In genomic region chr17:28385037-28385797, GRCh38 we compare ENCODE assay signal across 7 cellular contexts. TPM values are rescaled to one million over a fixed set of nuclear protein-coding genes. Genes with fewer than 3 reads are reported as not detected.
DNase-seq lines count a peak whose midpoint lies in the region; ATAC-seq and TF ChIP-seq lines count a peak whose summit lies in the region.

No MANE protein-coding gene starts in this region.

- peak; percentile 20 for DNase-seq in RKO (ENCODE audit: low spot score)
- peak in 1 of 3 donors; percentile 61 for DNase-seq in right cardiac atrium
- no peak for DNase-seq in GM19238 (ENCODE audit: insufficient read length, low spot score)
- DNase-seq in SW 1271 (lab: John Stamatoyannopoulos, UW): no peak
- no peak for DNase-seq in Ammon's horn (ENCODE audit: low spot score)

- H3K27ac ChIP-seq in HEK293 (ENCODE audit: extremely low read depth, low read depth, low read length) (no peak overlapping the region), right cardiac atrium (ENCODE audit: low read length) (no peak overlapping the region)

- H3K9me3 ChIP-seq in HEK293 (ENCODE audit: control insufficient read depth, insufficient read depth, low read depth, low read length): no peaks in the 10 kb centered on the region
- H3K9me3 ChIP-seq in right cardiac atrium (ENCODE audit: control insufficient read depth, low read length): no peaks in the 10 kb centered on the region

- no peaks in the 10 kb centered on the region for H3K9me3 Mint-ChIP-seq in stimulated activated memory B cell treated with anti-CD40 and anti-IgM and Interleukin-4, amounts not matched to agents 10 μg/mL and 1 μg/mL and 100 μg/mL, for 72 hours

- intact Hi-C loops in right cardiac atrium (cut with DNase I): no loop called here

- WGBS in right cardiac atrium: 48% methylated on average over 37 of the region's 37 CpGs

- H3K36me3 Mint-ChIP-seq in stimulated activated memory B cell treated with anti-CD40 and anti-IgM and Interleukin-4, amounts not matched to agents 10 μg/mL and 1 μg/mL and 100 μg/mL, for 72 hours: peaks cover 51% of the 10 kb centered on the region

- peaks cover 33 to 60% of the 10 kb centered on the region in 2 experiments for H3K36me3 ChIP-seq in HEK293 (ENCODE audit: control insufficient read depth in 2 of 2, insufficient read depth in 1 of 2, low read length in 2 of 2)

- peaks cover 38% of the 10 kb centered on the region for H3K4me1 Mint-ChIP-seq in stimulated activated memory B cell treated with anti-CD40 and anti-IgM and Interleukin-4, amounts not matched to agents 10 μg/mL and 1 μg/mL and 100 μg/mL, for 72 hours

- POLR2A ChIA-PET in HEK293 (lab: Yijun Ruan, JAX): no interaction called here

- H3K4me3 ChIP-seq in HEK293 (ENCODE audit: low read depth, low read length) (no peak overlapping the region), right cardiac atrium (ENCODE audit: low read length) (peak overlapping the region; percentile 11)

- H3K4me1 ChIP-seq in HEK293 (ENCODE audit: control insufficient read depth, insufficient read depth, low read length) (no peaks in the 10 kb centered on the region), right cardiac atrium (ENCODE audit: control insufficient read depth, insufficient read depth, low read length) (no peaks in the 10 kb centered on the region)

- peak; percentile 44 to 47 for ATAC-seq in right cardiac atrium
- ATAC-seq in stimulated activated memory B cell treated with anti-CD40 and anti-IgM and Interleukin-4, amounts not matched to agents 10 μg/mL and 1 μg/mL and 100 μg/mL, for 72 hours: peak; percentile 38

- H3K27me3 ChIP-seq in right cardiac atrium (ENCODE audit: control insufficient read depth, insufficient read depth): no peaks in the 10 kb centered on the region

- CTCF ChIA-PET in HEK293 (lab: Yijun Ruan, JAX): interaction anchor here (0.6 kb wide), 2 partner anchors 34 to 45 kb away, joined by 3 to 5 read pairs; no protein-coding TSS in a partner anchor

- peak overlapping the region; percentile 85 for H3K4me3 Mint-ChIP-seq in stimulated activated memory B cell treated with anti-CD40 and anti-IgM and Interleukin-4, amounts not matched to agents 10 μg/mL and 1 μg/mL and 100 μg/mL, for 72 hours

- no peak for TF ChIP-seq CTCF in HEK293 (tag by site-specific recombination; IDR thresholded peaks at IDR 0.05)

- H3K27ac Mint-ChIP-seq in stimulated activated memory B cell treated with anti-CD40 and anti-IgM and Interleukin-4, amounts not matched to agents 10 μg/mL and 1 μg/mL and 100 μg/mL, for 72 hours: peak overlapping the region; percentile 74

- peaks cover 38% of the 10 kb centered on the region for H3K27me3 Mint-ChIP-seq in stimulated activated memory B cell treated with anti-CD40 and anti-IgM and Interleukin-4, amounts not matched to agents 10 μg/mL and 1 μg/mL and 100 μg/mL, for 72 hours

TF ChIP-seq in HEK293, 187 proteins besides CTCF, POLR2A, EP300 and RAD21:
- TF ChIP-seq ZNF341 (tag by site-specific recombination; IDR thresholded peaks at IDR 0.05; ENCODE audit: low read depth): 0 out of 2 replicates have a peak, but pooled peaks have one; percentile 17
- 0 out of 2 replicates have a peak, but pooled peaks have one; percentile 8 for TF ChIP-seq EGR2 (tag by site-specific recombination; IDR thresholded peaks at IDR 0.05; ENCODE audit: low read depth)
- no peak for TF ChIP-seq SETDB1 (IDR thresholded peaks at IDR 0.05; ENCODE audit: insufficient read length, low read length)

RNA-seq across cellular contexts. Expression of gene SARM1, which starts 13.7 kb away (rescaled TPM):
- 1 to 10 TPM; 5.8 to 8.9 (median 7.1) TPM for total RNA-seq in right cardiac atrium
- 4.0 TPM for polyA plus RNA-seq in right cardiac atrium

RNA-seq across cellular contexts. Expression of gene VTN, which starts 15.1 kb away (rescaled TPM):
- 10 to 100 TPM in 1 of 4 donors, 1 to 10 TPM in 3; 3.8 to 10.5 (median 4.1) TPM for total RNA-seq in right cardiac atrium
- 3.8 TPM for polyA plus RNA-seq in right cardiac atrium

RNA-seq across cellular contexts. Expression of gene SEBOX, which starts 20.2 kb away (rescaled TPM):
- not detected for total RNA-seq in right cardiac atrium
- not detected for polyA plus RNA-seq in right cardiac atrium

RNA-seq across cellular contexts. Expression of gene SLC46A1, which starts 20.8 kb away (rescaled TPM):
- total RNA-seq in right cardiac atrium: 1 to 10 TPM; 5.3 to 9.2 (median 7.6) TPM
- 3.0 TPM for polyA plus RNA-seq in right cardiac atrium

RNA-seq across cellular contexts. Expression of gene POLDIP2, which starts 27.9 kb away (rescaled TPM):
- 10 to 100 TPM; 97.1 to 99.8 (median 98.6) TPM for total RNA-seq in right cardiac atrium
- 95.6 TPM for polyA plus RNA-seq in right cardiac atrium
